1 cellular context compared by ENCODE assay signal in the genomic region with DNA sequence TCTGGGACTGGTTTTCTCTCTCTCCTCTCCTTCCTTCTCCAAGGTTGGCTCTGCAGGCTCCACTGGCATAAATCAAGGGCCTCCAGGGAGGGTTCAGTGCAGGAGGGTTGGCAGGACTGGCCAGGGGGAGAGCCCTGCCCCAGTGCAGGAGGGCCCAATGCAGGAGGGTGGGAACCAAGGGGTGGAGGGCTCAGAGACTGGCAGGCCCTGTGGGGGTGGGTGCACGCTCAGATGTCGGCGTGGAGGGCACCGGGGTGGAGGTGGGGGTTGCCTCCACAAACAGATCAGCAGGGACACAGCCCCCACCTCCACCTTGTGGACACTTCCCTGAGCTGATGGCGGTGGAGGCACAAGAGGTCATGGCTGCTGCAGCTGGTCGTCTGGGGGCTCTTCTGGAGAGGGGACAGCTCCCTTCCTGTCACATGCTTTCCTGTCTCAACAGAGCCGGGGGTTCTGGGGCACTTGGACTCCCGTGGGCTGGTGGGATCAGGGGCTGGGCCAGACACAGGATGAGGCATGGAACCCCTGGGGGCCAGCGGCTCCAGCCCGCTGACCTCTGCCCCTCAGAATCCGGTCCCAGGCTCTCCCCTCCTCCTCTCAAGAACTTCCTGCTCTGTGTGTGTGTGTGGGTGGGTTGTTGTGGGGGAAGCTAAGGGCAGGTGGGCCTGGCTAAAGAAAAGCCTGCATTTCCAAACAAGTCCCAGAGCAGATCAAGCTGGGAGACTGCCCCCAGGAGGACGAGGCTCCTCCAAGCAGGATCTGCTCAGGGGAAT.
TF ChIP-seq lines count a peak whose summit lies in the region.

No MANE protein-coding gene starts in this region.

TF ChIP-seq in WTC11, 78 proteins besides CTCF, POLR2A, EP300 and RAD21 (continued from another document):
- TF ChIP-seq, protein P1, sequence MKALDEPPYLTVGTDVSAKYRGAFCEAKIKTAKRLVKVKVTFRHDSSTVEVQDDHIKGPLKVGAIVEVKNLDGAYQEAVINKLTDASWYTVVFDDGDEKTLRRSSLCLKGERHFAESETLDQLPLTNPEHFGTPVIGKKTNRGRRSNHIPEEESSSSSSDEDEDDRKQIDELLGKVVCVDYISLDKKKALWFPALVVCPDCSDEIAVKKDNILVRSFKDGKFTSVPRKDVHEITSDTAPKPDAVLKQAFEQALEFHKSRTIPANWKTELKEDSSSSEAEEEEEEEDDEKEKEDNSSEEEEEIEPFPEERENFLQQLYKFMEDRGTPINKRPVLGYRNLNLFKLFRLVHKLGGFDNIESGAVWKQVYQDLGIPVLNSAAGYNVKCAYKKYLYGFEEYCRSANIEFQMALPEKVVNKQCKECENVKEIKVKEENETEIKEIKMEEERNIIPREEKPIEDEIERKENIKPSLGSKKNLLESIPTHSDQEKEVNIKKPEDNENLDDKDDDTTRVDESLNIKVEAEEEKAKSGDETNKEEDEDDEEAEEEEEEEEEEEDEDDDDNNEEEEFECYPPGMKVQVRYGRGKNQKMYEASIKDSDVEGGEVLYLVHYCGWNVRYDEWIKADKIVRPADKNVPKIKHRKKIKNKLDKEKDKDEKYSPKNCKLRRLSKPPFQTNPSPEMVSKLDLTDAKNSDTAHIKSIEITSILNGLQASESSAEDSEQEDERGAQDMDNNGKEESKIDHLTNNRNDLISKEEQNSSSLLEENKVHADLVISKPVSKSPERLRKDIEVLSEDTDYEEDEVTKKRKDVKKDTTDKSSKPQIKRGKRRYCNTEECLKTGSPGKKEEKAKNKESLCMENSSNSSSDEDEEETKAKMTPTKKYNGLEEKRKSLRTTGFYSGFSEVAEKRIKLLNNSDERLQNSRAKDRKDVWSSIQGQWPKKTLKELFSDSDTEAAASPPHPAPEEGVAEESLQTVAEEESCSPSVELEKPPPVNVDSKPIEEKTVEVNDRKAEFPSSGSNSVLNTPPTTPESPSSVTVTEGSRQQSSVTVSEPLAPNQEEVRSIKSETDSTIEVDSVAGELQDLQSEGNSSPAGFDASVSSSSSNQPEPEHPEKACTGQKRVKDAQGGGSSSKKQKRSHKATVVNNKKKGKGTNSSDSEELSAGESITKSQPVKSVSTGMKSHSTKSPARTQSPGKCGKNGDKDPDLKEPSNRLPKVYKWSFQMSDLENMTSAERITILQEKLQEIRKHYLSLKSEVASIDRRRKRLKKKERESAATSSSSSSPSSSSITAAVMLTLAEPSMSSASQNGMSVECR (CRISPR knock-in tag; IDR thresholded peaks at IDR 0.05; ENCODE audit: borderline replicate concordance), result no peak
- no peak for TF ChIP-seq TCF7 (CRISPR knock-in tag; IDR thresholded peaks at IDR 0.05; ENCODE audit: low read depth)
- TF ChIP-seq TP53 (CRISPR knock-in tag; IDR thresholded peaks at IDR 0.05), result peak; percentile 62; the same call in 1 of the 2 replicates
- TF ChIP-seq, protein P2, sequence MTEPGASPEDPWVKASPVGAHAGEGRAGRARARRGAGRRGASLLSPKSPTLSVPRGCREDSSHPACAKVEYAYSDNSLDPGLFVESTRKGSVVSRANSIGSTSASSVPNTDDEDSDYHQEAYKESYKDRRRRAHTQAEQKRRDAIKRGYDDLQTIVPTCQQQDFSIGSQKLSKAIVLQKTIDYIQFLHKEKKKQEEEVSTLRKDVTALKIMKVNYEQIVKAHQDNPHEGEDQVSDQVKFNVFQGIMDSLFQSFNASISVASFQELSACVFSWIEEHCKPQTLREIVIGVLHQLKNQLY (CRISPR knock-in tag; IDR thresholded peaks at IDR 0.05), result no peak
- TF ChIP-seq, protein P3, sequence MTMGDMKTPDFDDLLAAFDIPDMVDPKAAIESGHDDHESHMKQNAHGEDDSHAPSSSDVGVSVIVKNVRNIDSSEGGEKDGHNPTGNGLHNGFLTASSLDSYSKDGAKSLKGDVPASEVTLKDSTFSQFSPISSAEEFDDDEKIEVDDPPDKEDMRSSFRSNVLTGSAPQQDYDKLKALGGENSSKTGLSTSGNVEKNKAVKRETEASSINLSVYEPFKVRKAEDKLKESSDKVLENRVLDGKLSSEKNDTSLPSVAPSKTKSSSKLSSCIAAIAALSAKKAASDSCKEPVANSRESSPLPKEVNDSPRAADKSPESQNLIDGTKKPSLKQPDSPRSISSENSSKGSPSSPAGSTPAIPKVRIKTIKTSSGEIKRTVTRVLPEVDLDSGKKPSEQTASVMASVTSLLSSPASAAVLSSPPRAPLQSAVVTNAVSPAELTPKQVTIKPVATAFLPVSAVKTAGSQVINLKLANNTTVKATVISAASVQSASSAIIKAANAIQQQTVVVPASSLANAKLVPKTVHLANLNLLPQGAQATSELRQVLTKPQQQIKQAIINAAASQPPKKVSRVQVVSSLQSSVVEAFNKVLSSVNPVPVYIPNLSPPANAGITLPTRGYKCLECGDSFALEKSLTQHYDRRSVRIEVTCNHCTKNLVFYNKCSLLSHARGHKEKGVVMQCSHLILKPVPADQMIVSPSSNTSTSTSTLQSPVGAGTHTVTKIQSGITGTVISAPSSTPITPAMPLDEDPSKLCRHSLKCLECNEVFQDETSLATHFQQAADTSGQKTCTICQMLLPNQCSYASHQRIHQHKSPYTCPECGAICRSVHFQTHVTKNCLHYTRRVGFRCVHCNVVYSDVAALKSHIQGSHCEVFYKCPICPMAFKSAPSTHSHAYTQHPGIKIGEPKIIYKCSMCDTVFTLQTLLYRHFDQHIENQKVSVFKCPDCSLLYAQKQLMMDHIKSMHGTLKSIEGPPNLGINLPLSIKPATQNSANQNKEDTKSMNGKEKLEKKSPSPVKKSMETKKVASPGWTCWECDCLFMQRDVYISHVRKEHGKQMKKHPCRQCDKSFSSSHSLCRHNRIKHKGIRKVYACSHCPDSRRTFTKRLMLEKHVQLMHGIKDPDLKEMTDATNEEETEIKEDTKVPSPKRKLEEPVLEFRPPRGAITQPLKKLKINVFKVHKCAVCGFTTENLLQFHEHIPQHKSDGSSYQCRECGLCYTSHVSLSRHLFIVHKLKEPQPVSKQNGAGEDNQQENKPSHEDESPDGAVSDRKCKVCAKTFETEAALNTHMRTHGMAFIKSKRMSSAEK (CRISPR knock-in tag; IDR thresholded peaks at IDR 0.05; ENCODE audit: borderline replicate concordance), result 0 out of 2 replicates have a peak, but pooled peaks have one; percentile 4
- TF ChIP-seq, protein P4, sequence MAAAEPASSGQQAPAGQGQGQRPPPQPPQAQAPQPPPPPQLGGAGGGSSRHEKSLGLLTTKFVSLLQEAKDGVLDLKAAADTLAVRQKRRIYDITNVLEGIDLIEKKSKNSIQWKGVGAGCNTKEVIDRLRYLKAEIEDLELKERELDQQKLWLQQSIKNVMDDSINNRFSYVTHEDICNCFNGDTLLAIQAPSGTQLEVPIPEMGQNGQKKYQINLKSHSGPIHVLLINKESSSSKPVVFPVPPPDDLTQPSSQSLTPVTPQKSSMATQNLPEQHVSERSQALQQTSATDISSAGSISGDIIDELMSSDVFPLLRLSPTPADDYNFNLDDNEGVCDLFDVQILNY (CRISPR knock-in tag; IDR thresholded peaks at IDR 0.05), result no peak
- TF ChIP-seq ZNF232 (CRISPR knock-in tag; IDR thresholded peaks at IDR 0.05), result peak; percentile 57; the same call in 1 of the 2 replicates
- TF ChIP-seq, protein P5, sequence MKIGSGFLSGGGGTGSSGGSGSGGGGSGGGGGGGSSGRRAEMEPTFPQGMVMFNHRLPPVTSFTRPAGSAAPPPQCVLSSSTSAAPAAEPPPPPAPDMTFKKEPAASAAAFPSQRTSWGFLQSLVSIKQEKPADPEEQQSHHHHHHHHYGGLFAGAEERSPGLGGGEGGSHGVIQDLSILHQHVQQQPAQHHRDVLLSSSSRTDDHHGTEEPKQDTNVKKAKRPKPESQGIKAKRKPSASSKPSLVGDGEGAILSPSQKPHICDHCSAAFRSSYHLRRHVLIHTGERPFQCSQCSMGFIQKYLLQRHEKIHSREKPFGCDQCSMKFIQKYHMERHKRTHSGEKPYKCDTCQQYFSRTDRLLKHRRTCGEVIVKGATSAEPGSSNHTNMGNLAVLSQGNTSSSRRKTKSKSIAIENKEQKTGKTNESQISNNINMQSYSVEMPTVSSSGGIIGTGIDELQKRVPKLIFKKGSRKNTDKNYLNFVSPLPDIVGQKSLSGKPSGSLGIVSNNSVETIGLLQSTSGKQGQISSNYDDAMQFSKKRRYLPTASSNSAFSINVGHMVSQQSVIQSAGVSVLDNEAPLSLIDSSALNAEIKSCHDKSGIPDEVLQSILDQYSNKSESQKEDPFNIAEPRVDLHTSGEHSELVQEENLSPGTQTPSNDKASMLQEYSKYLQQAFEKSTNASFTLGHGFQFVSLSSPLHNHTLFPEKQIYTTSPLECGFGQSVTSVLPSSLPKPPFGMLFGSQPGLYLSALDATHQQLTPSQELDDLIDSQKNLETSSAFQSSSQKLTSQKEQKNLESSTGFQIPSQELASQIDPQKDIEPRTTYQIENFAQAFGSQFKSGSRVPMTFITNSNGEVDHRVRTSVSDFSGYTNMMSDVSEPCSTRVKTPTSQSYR (CRISPR knock-in tag; IDR thresholded peaks at IDR 0.05), result 0 out of 2 replicates have a peak, but pooled peaks have one; percentile 59
- 0 out of 2 replicates have a peak, but pooled peaks have one; percentile 20 for TF ChIP-seq FOXK1 (CRISPR knock-in tag; IDR thresholded peaks at IDR 0.05)
- peak; percentile 47 for TF ChIP-seq ZNF423 (CRISPR knock-in tag; IDR thresholded peaks at IDR 0.05)
- peak; percentile 30; the same call in 1 of the 2 replicates for TF ChIP-seq EMX1 (CRISPR knock-in tag; IDR thresholded peaks at IDR 0.05)
- no peak for TF ChIP-seq ELF4 (CRISPR knock-in tag; IDR thresholded peaks at IDR 0.05; ENCODE audit: low read depth)
- TF ChIP-seq FOXJ3 (CRISPR knock-in tag; IDR thresholded peaks at IDR 0.05; ENCODE audit: borderline replicate concordance), result no peak
- no peak for TF ChIP-seq NFATC4 (CRISPR knock-in tag; IDR thresholded peaks at IDR 0.05)
- peak; percentile 23; the same call in 1 of the 2 replicates for TF ChIP-seq ZNF219 (CRISPR knock-in tag; IDR thresholded peaks at IDR 0.05; ENCODE audit: borderline replicate concordance)
- TF ChIP-seq, protein P6, sequence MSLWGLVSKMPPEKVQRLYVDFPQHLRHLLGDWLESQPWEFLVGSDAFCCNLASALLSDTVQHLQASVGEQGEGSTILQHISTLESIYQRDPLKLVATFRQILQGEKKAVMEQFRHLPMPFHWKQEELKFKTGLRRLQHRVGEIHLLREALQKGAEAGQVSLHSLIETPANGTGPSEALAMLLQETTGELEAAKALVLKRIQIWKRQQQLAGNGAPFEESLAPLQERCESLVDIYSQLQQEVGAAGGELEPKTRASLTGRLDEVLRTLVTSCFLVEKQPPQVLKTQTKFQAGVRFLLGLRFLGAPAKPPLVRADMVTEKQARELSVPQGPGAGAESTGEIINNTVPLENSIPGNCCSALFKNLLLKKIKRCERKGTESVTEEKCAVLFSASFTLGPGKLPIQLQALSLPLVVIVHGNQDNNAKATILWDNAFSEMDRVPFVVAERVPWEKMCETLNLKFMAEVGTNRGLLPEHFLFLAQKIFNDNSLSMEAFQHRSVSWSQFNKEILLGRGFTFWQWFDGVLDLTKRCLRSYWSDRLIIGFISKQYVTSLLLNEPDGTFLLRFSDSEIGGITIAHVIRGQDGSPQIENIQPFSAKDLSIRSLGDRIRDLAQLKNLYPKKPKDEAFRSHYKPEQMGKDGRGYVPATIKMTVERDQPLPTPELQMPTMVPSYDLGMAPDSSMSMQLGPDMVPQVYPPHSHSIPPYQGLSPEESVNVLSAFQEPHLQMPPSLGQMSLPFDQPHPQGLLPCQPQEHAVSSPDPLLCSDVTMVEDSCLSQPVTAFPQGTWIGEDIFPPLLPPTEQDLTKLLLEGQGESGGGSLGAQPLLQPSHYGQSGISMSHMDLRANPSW (CRISPR knock-in tag; conservative IDR thresholded peaks at IDR 0.05; ENCODE audit: low read depth), result no peak; the same call in 1 of the 2 replicates
- TF ChIP-seq SP1 (CRISPR knock-in tag; conservative IDR thresholded peaks at IDR 0.05), result no peak; the same call in 1 of the 2 replicates
